ENCODE assay signal across 1 cellular context in genomic region chr5:160339406-160340140, GRCh38.
A peak's percentile ranks its signal among the peaks of the same experiment; 100 is the strongest.
TF ChIP-seq lines count a peak whose summit lies in the region.

No MANE protein-coding gene starts in this region.

TF ChIP-seq in K562, 482 proteins besides CTCF, POLR2A, EP300 and RAD21 (continued from another document):
- TF ChIP-seq HINFP (tag; conservative IDR thresholded peaks at IDR 0.05; ENCODE audit: low read depth) (no peak), CBFA2T2 (conservative IDR thresholded peaks at IDR 0.05) (peak; percentile 61), MTA1 (IDR thresholded peaks at IDR 0.05; ENCODE audit: borderline replicate concordance) (no peak), SP1 (CRISPR knock-in tag; IDR thresholded peaks at IDR 0.05) (no peak), TEAD2 (tag; IDR thresholded peaks at IDR 0.05) (no peak), STAT5A (IDR thresholded peaks at IDR 0.05; ENCODE audit: borderline replicate concordance, low read length) (0 out of 2 replicates have a peak, but pooled peaks have one; percentile 18), HIVEP1 (CRISPR knock-in tag; IDR thresholded peaks at IDR 0.05) (no peak), RBM39 (optimal IDR thresholded peaks at IDR 0.05; ENCODE audit: low read depth, low read length) (no peak), STAT6 (CRISPR knock-in tag; IDR thresholded peaks at IDR 0.05) (no peak), MAFG (tag; conservative IDR thresholded peaks at IDR 0.05) (peak; percentile 35; the same call in 1 of the 2 replicates), NKRF (IDR thresholded peaks at IDR 0.05; ENCODE audit: borderline replicate concordance) (no peak), ZNF3 (CRISPR knock-in tag; IDR thresholded peaks at IDR 0.05) (no peak), FOSL1 (tag; conservative IDR thresholded peaks at IDR 0.05) (peak; percentile 50), RCOR1 (IDR thresholded peaks at IDR 0.05; ENCODE audit: borderline replicate concordance in 1 of 2, low read depth in 2 of 2, low read length in 2 of 2) (no peak), CHD1 (IDR thresholded peaks at IDR 0.05; ENCODE audit: low read length) (no peak), ZNF175 (CRISPR knock-in tag; IDR thresholded peaks at IDR 0.05; ENCODE audit: low read depth) (no peak), HDAC1 (IDR thresholded peaks at IDR 0.05) (no peak), ZBTB2 (IDR thresholded peaks at IDR 0.05) (no peak), FOXJ3 (CRISPR knock-in tag; IDR thresholded peaks at IDR 0.05) (no peak), HDAC2 (IDR thresholded peaks at IDR 0.05) (no peak), CXXC5 (CRISPR knock-in tag; IDR thresholded peaks at IDR 0.05) (no peak), ETS2 (tag; IDR thresholded peaks at IDR 0.05; ENCODE audit: borderline replicate concordance, poor library complexity, severe bottlenecking) (no peak), HNRNPK (IDR thresholded peaks at IDR 0.05; ENCODE audit: low read depth, low read length, poor library complexity, severe bottlenecking) (no peak), TEAD4 (IDR thresholded peaks at IDR 0.05; ENCODE audit: low read length) (peak; percentile 65), TEAD4 (CRISPR knock-in tag; IDR thresholded peaks at IDR 0.05; ENCODE audit: borderline replicate concordance) (no peak), FUS (optimal IDR thresholded peaks at IDR 0.05; ENCODE audit: low read depth, low read length) (no peak), TCF3 (CRISPR knock-in tag; IDR thresholded peaks at IDR 0.05) (peak; percentile 67), GATAD2A (IDR thresholded peaks at IDR 0.05) (no peak), ZNF695 (CRISPR knock-in tag; IDR thresholded peaks at IDR 0.05) (no peak), HMBOX1 (IDR thresholded peaks at IDR 0.05) (peak; percentile 44; the same call in 1 of the 2 replicates), ARID3B (CRISPR knock-in tag; IDR thresholded peaks at IDR 0.05; ENCODE audit: borderline replicate concordance) (no peak), NUFIP1 (IDR thresholded peaks at IDR 0.05; ENCODE audit: partially characterized antibody) (no peak), NBN (IDR thresholded peaks at IDR 0.05; ENCODE audit: low read depth) (no peak), EHMT2 (IDR thresholded peaks at IDR 0.05) (no peak), ZNF384 (IDR thresholded peaks at IDR 0.05; ENCODE audit: low read depth, low read length) (no peak), SIN3A (IDR thresholded peaks at IDR 0.05; ENCODE audit: borderline replicate concordance in 2 of 2, control insufficient read depth in 1 of 2, low read depth in 2 of 2, low read length in 2 of 2) (no peak), CBFA2T3 (IDR thresholded peaks at IDR 0.05) (peak; percentile 79), ZNF121 (CRISPR knock-in tag; conservative IDR thresholded peaks at IDR 0.05) (no peak), KLF13 (tag; IDR thresholded peaks at IDR 0.05; ENCODE audit: borderline replicate concordance, low read depth) (no peak), HMGXB4 (CRISPR knock-in tag; IDR thresholded peaks at IDR 0.05) (no peak), POLR3G (IDR thresholded peaks at IDR 0.05; ENCODE audit: extremely low read depth, insufficient read length, insufficient replicate concordance) (no peak), C11orf30 (IDR thresholded peaks at IDR 0.05; ENCODE audit: low read depth) (peak; percentile 11; the same call in 1 of the 2 replicates), GTF2A2 (tag; IDR thresholded peaks at IDR 0.05) (no peak), TFAP4 (CRISPR knock-in tag; IDR thresholded peaks at IDR 0.05; ENCODE audit: borderline replicate concordance) (no peak), SMARCA4 (IDR thresholded peaks at IDR 0.05) (0 out of 2 replicates have a peak, but pooled peaks have one; percentile 33), SMAD4 (CRISPR knock-in tag; conservative IDR thresholded peaks at IDR 0.05) (no peak), ZNF398 (CRISPR knock-in tag; IDR thresholded peaks at IDR 0.05) (no peak), ZNF316 (IDR thresholded peaks at IDR 0.05) (peak; percentile 51), TAF7 (tag; IDR thresholded peaks at IDR 0.05) (no peak), ID3 (CRISPR knock-in tag; IDR thresholded peaks at IDR 0.05) (no peak), ID3 (tag; IDR thresholded peaks at IDR 0.05) (no peak), TAL1 (IDR thresholded peaks at IDR 0.05) (peak; percentile 50; the same call in 1 of the 2 replicates)
